13 cellular contexts compared by ENCODE assay signal in the genomic region with DNA sequence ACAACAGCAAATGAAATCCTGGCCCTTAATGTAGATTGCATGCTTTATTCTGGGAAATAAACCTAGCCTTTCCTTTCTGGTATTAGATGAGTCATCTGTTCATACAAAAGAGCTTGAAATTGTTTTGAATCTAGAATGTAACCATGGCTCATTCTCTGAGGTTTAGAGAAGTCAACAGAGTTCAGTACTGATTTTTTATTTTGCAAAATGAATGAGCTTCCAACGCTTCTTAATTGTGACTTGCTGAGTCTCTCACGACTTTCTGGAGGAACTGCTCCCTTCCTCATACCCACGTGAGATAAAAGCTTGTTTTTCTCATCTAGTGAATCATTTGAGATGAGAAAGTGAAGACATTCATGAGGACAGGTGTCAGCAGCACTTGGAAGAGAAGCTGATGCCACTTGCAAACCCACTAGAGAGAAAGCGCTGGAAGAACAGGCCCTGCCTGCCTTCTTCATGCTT.
A peak's percentile ranks its signal among the peaks of the same experiment; 100 is the strongest.
DNase-seq lines count a peak whose midpoint lies in the region; ATAC-seq and TF ChIP-seq lines count a peak whose summit lies in the region.
"Had no signal": no experiment of that assay in that cellular context is flagged by ENCODE, and none has a peak within 500 bp of the region (broad histone marks: within the 10 kb centered on the region; RNA-seq: fewer than 3 reads in every experiment).

No MANE protein-coding gene starts in this region.

- DNase-seq in A673 (ENCODE audit: low spot score) (peak; percentile 15), NCI-H187 treated with DMSO at 0.1 percent for 48 hours (lab: John Stamatoyannopoulos, UW) (no peak), left ventricle myocardium superior (no peak)
- DNase-seq in stimulated activated CD8-positive, alpha-beta memory T cell treated with anti-CD3 and anti-CD28 coated beads, Interleukin-4, amount 100 ng/mL, for 48 hours = no peak
- DNase-seq: BE2C, GOT3, NCI-H2029 treated with DMSO at 0.1 percent for 48 hours had no signal

- intact Hi-C loops in A673 (cut with micrococcal nuclease; ENCODE audit: unreplicated experiment) (no loop called here), left ventricle myocardium superior (cut with micrococcal nuclease) (no loop called here)

- no TSS peak for BruUV-seq in A673 (replicated peaks; lab: Mats Ljungman, UMichigan)

- no peak for TF ChIP-seq CTCF in A673 (conservative IDR thresholded peaks at IDR 0.05; ENCODE audit: low read depth, low read length)

- H3K4me3 ChIP-seq in A673 (ENCODE audit: low read depth, low read length, poor library complexity, severe bottlenecking) = no peak overlapping the region

- CTCF ChIA-PET in A673 (lab: Charles Lee) = no interaction called here

- no peaks in the 10 kb centered on the region for H3K36me3 Mint-ChIP-seq in activated naive CD4-positive, alpha-beta T cell treated with anti-CD3 and anti-CD28 coated beads, Interleukin-2, amount 50 U/mL, for 24 hours

- H3K36me3 ChIP-seq in A673 (ENCODE audit: insufficient read depth, low read length, poor library complexity, severe bottlenecking) = no peaks in the 10 kb centered on the region
- H3K36me3 ChIP-seq: BE2C had no signal

- no peaks in the 10 kb centered on the region for H3K9me3 Mint-ChIP-seq in activated naive CD4-positive, alpha-beta T cell treated with anti-CD3 and anti-CD28 coated beads, Interleukin-2, amount 50 U/mL, for 24 hours

- ATAC-seq in GM18868 (IDR thresholded peaks at IDR 0.05; ENCODE audit: unreplicated experiment) (peak; percentile 69), HG03196 (IDR thresholded peaks at IDR 0.05; ENCODE audit: unreplicated experiment) (peak; percentile 39), HG03108 (IDR thresholded peaks at IDR 0.05; ENCODE audit: unreplicated experiment) (no peak), left ventricle myocardium superior (no peak)
- ATAC-seq: HepG2, Right ventricle myocardium inferior had no signal

- peak overlapping the region; percentile 68 for H3K4me3 Mint-ChIP-seq in activated naive CD4-positive, alpha-beta T cell treated with anti-CD3 and anti-CD28 coated beads, Interleukin-2, amount 50 U/mL, for 24 hours

- no peaks in the 10 kb centered on the region for H3K4me1 ChIP-seq in A673 (ENCODE audit: insufficient read depth, low read length, poor library complexity, severe bottlenecking)
- H3K4me1 ChIP-seq: BE2C had no signal

- peaks cover 45% of the 10 kb centered on the region for H3K4me1 Mint-ChIP-seq in activated naive CD4-positive, alpha-beta T cell treated with anti-CD3 and anti-CD28 coated beads, Interleukin-2, amount 50 U/mL, for 24 hours

- no peak overlapping the region for H3K27ac ChIP-seq in A673 (ENCODE audit: low read depth, low read length, poor library complexity, severe bottlenecking)

- no peaks in the 10 kb centered on the region for H3K9me3 ChIP-seq in A673 (ENCODE audit: low read depth, low read length, poor library complexity, severe bottlenecking)
- H3K9me3 ChIP-seq: BE2C had no signal

- no peaks in the 10 kb centered on the region for H3K27me3 Mint-ChIP-seq in activated naive CD4-positive, alpha-beta T cell treated with anti-CD3 and anti-CD28 coated beads, Interleukin-2, amount 50 U/mL, for 24 hours

- H3K27me3 ChIP-seq in A673 (replicated peaks; ENCODE audit: insufficient read depth, low read depth, low read length, poor library complexity) = no peaks in the 10 kb centered on the region
- H3K27me3 ChIP-seq: BE2C had no signal

- H3K27ac Mint-ChIP-seq in activated naive CD4-positive, alpha-beta T cell treated with anti-CD3 and anti-CD28 coated beads, Interleukin-2, amount 50 U/mL, for 24 hours = peak overlapping the region; percentile 96

- POLR2A ChIA-PET in A673 (lab: Charles Lee; ENCODE audit: low non-redundant PET) = no interaction called here

Comparison
In these comparisons a context has a peak if more than half of its experiments do, and no peak if none do; other contexts are left out.
1. ATAC-seq: peak in GM18868 (single experiment) and HG03196 (single experiment); none in HG03108 (single experiment) and left ventricle myocardium superior (single experiment).